ENCODE assay signal across 1 cellular context in the genomic region with DNA sequence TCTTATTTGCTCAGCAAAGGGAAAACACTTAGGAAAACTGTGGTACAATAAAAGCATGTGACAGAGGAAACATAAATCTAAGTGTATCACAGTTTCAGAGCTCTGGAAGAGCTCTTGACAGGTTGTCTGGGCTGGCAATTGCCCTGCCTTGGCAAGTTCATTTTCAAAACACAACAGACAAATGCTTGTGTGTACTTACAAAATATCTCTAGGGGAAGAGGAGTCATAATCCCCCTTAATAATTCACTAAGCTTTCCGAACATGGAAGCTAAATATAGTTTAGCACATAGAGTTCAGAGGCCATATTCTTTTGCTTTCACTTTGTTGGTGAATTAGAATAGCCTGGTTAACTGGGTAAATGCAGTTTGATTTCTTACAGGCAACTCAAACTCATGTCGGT.
TF ChIP-seq lines count a peak whose summit lies in the region.

No MANE protein-coding gene starts in this region.

TF ChIP-seq in GM23338, 12 proteins besides CTCF, POLR2A, EP300 and RAD21 (continued from another document):
- TF ChIP-seq ZNF462 (CRISPR knock-in tag; IDR thresholded peaks at IDR 0.05) (no peak), ZNF331 (CRISPR knock-in tag; IDR thresholded peaks at IDR 0.05; ENCODE audit: low read depth) (no peak), EZH2 (IDR thresholded peaks at IDR 0.05; ENCODE audit: low read depth, unreplicated experiment) (no peak), CREB1 (CRISPR knock-in tag; IDR thresholded peaks at IDR 0.05; ENCODE audit: low read depth) (no peak), STAT1 (IDR thresholded peaks at IDR 0.05; ENCODE audit: unreplicated experiment) (no peak), EZH2phosphoT487 (IDR thresholded peaks at IDR 0.05; ENCODE audit: unreplicated experiment) (no peak)
- TF ChIP-seq, protein P1, sequence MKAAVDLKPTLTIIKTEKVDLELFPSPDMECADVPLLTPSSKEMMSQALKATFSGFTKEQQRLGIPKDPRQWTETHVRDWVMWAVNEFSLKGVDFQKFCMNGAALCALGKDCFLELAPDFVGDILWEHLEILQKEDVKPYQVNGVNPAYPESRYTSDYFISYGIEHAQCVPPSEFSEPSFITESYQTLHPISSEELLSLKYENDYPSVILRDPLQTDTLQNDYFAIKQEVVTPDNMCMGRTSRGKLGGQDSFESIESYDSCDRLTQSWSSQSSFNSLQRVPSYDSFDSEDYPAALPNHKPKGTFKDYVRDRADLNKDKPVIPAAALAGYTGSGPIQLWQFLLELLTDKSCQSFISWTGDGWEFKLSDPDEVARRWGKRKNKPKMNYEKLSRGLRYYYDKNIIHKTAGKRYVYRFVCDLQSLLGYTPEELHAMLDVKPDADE (IDR thresholded peaks at IDR 0.05): no peak
TF ChIP-seq in GM23338: peak in this region for 0.
